11 cellular contexts compared by ENCODE assay signal in genomic region chr2:169384816-169385215, GRCh38. TPM values are rescaled to one million over a fixed set of nuclear protein-coding genes. Genes with fewer than 3 reads are reported as not detected.
"Had no signal": no experiment of that assay in that cellular context is flagged by ENCODE, and none has a peak within 500 bp of the region (broad histone marks: within the 10 kb centered on the region; RNA-seq: fewer than 3 reads in every experiment).

No MANE protein-coding gene starts in this region.

- H3K9me3 ChIP-seq: HAP-1 had no signal

- H3K4me2 ChIP-seq: GM23338 had no signal

- H3K4me1 Mint-ChIP-seq: GM23338, H9 had no signal

- FAIRE-seq: H1, H54 had no signal

- H3K4me1 ChIP-seq: HAP-1 had no signal

- H3K4me3 ChIP-seq: GM23248, GM23338, HAP-1 had no signal

- H3K27ac Mint-ChIP-seq: GM23338, H9, HFFc6 had no signal

- H3K4me3 Mint-ChIP-seq: GM23338, H9, HFFc6 had no signal

- DNase-seq: GM23248, GOT3, H7, H9, HCEC 1CT, HFFc6 had no signal

- H3K36me3 ChIP-seq: HAP-1 had no signal

- H3K9ac ChIP-seq: GM23248 had no signal

- ATAC-seq: GM23338, HCT116 had no signal

- H3K9me3 Mint-ChIP-seq: GM23338, H9, HFFc6 had no signal

- H3K27ac ChIP-seq: GM23248 had no signal

- H2AFZ ChIP-seq: GM23248, GM23338 had no signal

RNA-seq across cellular contexts. Expression of gene LRP2, which starts 22.5 kb away (rescaled TPM):
- total RNA-seq: GM23248, HFFc6 had no signal
- polyA plus RNA-seq: GM23248 had no signal
